ENCODE assay signal across 1 cellular context in genomic region chr14:56794557-56795283, GRCh38.
TF ChIP-seq lines count a peak whose summit lies in the region.

No MANE protein-coding gene starts in this region.

TF ChIP-seq in IMR-90, 13 proteins besides CTCF, POLR2A, EP300 and RAD21 (continued from another document):
- TF ChIP-seq, protein P1, sequence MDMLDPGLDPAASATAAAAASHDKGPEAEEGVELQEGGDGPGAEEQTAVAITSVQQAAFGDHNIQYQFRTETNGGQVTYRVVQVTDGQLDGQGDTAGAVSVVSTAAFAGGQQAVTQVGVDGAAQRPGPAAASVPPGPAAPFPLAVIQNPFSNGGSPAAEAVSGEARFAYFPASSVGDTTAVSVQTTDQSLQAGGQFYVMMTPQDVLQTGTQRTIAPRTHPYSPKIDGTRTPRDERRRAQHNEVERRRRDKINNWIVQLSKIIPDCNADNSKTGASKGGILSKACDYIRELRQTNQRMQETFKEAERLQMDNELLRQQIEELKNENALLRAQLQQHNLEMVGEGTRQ (IDR thresholded peaks at IDR 0.05; ENCODE audit: low read depth, low read length), result no peak
- TF ChIP-seq CEBPB (IDR thresholded peaks at IDR 0.05; ENCODE audit: low read depth, low read length), result no peak
- no peak for TF ChIP-seq MXI1 (IDR thresholded peaks at IDR 0.05; ENCODE audit: borderline replicate concordance, low read depth, low read length)
- TF ChIP-seq, protein P2, sequence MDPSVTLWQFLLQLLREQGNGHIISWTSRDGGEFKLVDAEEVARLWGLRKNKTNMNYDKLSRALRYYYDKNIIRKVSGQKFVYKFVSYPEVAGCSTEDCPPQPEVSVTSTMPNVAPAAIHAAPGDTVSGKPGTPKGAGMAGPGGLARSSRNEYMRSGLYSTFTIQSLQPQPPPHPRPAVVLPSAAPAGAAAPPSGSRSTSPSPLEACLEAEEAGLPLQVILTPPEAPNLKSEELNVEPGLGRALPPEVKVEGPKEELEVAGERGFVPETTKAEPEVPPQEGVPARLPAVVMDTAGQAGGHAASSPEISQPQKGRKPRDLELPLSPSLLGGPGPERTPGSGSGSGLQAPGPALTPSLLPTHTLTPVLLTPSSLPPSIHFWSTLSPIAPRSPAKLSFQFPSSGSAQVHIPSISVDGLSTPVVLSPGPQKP (IDR thresholded peaks at IDR 0.05; ENCODE audit: borderline replicate concordance, low read depth, low read length), result no peak
- no peak for TF ChIP-seq RCOR1 (IDR thresholded peaks at IDR 0.05; ENCODE audit: insufficient replicate concordance, low read length)
